ENCODE assay signal across 1 cellular context in genomic region chr6:150451767-150452641, GRCh38.
TF ChIP-seq lines count a peak whose summit lies in the region.

No MANE protein-coding gene starts in this region.

TF ChIP-seq in H1, 55 proteins besides CTCF, POLR2A, EP300 and RAD21:
- no peak for TF ChIP-seq TEAD4 (IDR thresholded peaks at IDR 0.05; ENCODE audit: low read depth, low read length)
- no peak for TF ChIP-seq SP4 (IDR thresholded peaks at IDR 0.05; ENCODE audit: low read length)
- no peak for TF ChIP-seq SRF (IDR thresholded peaks at IDR 0.05; ENCODE audit: low read depth, low read length)
- TF ChIP-seq TAF7 (optimal IDR thresholded peaks at IDR 0.05; ENCODE audit: borderline replicate concordance, low read depth, low read length), result no peak
- TF ChIP-seq GTF2F1 (IDR thresholded peaks at IDR 0.05; ENCODE audit: borderline replicate concordance, low read depth, low read length), result no peak
- TF ChIP-seq SIN3A (conservative IDR thresholded peaks at IDR 0.05 in 1 of 2, IDR thresholded peaks at IDR 0.05 in 1 of 2; ENCODE audit: low read depth in 1 of 2, low read length in 2 of 2), result no peak
- no peak for TF ChIP-seq RXRA (IDR thresholded peaks at IDR 0.05; ENCODE audit: insufficient read depth, low read depth, low read length)
- TF ChIP-seq TAF1 (IDR thresholded peaks at IDR 0.05; ENCODE audit: low read depth, low read length), result no peak
- TF ChIP-seq, protein P1, sequence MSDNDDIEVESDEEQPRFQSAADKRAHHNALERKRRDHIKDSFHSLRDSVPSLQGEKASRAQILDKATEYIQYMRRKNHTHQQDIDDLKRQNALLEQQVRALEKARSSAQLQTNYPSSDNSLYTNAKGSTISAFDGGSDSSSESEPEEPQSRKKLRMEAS (IDR thresholded peaks at IDR 0.05), result no peak
- TF ChIP-seq SP1 (IDR thresholded peaks at IDR 0.05; ENCODE audit: low read depth, low read length), result no peak
